In genomic region chr7:107659666-107660065, GRCh38 we compare ENCODE assay signal across 10 cellular contexts. TPM values are rescaled to one million over a fixed set of nuclear protein-coding genes. Genes with fewer than 3 reads are reported as not detected.
DNase-seq lines count a peak whose midpoint lies in the region; ATAC-seq and TF ChIP-seq lines count a peak whose summit lies in the region.
"Had no signal": no experiment of that assay in that cellular context is flagged by ENCODE, and none has a peak within 500 bp of the region (broad histone marks: within the 10 kb centered on the region; RNA-seq: fewer than 3 reads in every experiment).

No MANE protein-coding gene starts in this region.

- peaks cover 6 to 20% (median 18%) of the 10 kb centered on the region in 4 donors for H3K4me1 ChIP-seq in transverse colon

- in situ Hi-C loops in transverse colon (cut with MboI; ENCODE audit: low pct_ligation_motif_present in 1 of 4, low pct_unique_long_range_greater_than_20kb in 1 of 4, low sequenced_read_pairs in 3 of 4), result no loop called here

- no peak for TF ChIP-seq CTCF in natural killer cell (IDR thresholded peaks at IDR 0.05)
- no peak for TF ChIP-seq CTCF in transverse colon (IDR thresholded peaks at IDR 0.05)

- H3K4me3 Mint-ChIP-seq in natural killer cell treated with Interleukin-12 subunit alpha and Interleukin-12 subunit beta and Interleukin-15 and Interleukin-18, amount 100 ng/mL, for 72 hours, result peak overlapping the region; percentile 76
- no peak overlapping the region for H3K4me3 Mint-ChIP-seq in natural killer cell

- 73 to 87% methylated on average over 4 of the region's 4 CpGs for WGBS in transverse colon (ENCODE audit: low coverage in 1 of 2), 2 donors

- peak overlapping the region; percentile 8 to 69 for H3K27ac Mint-ChIP-seq in natural killer cell treated with Interleukin-12 subunit alpha and Interleukin-12 subunit beta and Interleukin-15 and Interleukin-18, amount 100 ng/mL, for 72 hours
- no peak overlapping the region for H3K27ac Mint-ChIP-seq in natural killer cell

- peak; percentile 72 to 77 for ATAC-seq in natural killer cell treated with Interleukin-12 subunit alpha and Interleukin-12 subunit beta and Interleukin-15 and Interleukin-18, amount 100 ng/mL, for 72 hours
- ATAC-seq in natural killer cell (no peak), GM19023 (IDR thresholded peaks at IDR 0.05; ENCODE audit: unreplicated experiment) (no peak), GM21381 (IDR thresholded peaks at IDR 0.05; ENCODE audit: unreplicated experiment) (no peak)
- ATAC-seq in activated CD4-positive, CD25-positive, alpha-beta regulatory T cell treated with anti-CD3 and anti-CD28 coated beads, Interleukin-2, amount 50 U/mL, for 24 hours, result peak; percentile 89 to 91

- intact Hi-C loops in natural killer cell (cut with micrococcal nuclease) (no loop called here), transverse colon (cut with DNase I; ENCODE audit: low total_unique reads) (no loop called here)

- no peaks in the 10 kb centered on the region for H3K36me3 Mint-ChIP-seq in natural killer cell treated with Interleukin-12 subunit alpha and Interleukin-12 subunit beta and Interleukin-15 and Interleukin-18, amount 100 ng/mL, for 72 hours
- H3K36me3 Mint-ChIP-seq in natural killer cell, result no peaks in the 10 kb centered on the region

- DNase-seq in natural killer cell treated with Interleukin-12 subunit alpha and Interleukin-12 subunit beta and Interleukin-15 and Interleukin-18, amount 100 ng/mL, for 72 hours (ENCODE audit: low spot score), result no peak
- DNase-seq in natural killer cell (no peak), fibroblast of the conjunctiva (ENCODE audit: low read depth) (peak; percentile 49), transverse colon (no peak), NCI-H748 (lab: John Stamatoyannopoulos, UW; ENCODE audit: unreplicated experiment) (no peak)
- DNase-seq: DMS53 had no signal

- no peak for TF ChIP-seq POLR2A in transverse colon (IDR thresholded peaks at IDR 0.05)

- H3K4me1 Mint-ChIP-seq in natural killer cell treated with Interleukin-12 subunit alpha and Interleukin-12 subunit beta and Interleukin-15 and Interleukin-18, amount 100 ng/mL, for 72 hours (ENCODE audit: low read depth in 2 of 2), result peaks cover 11 to 14% of the 10 kb centered on the region in 2 donors
- H3K4me1 Mint-ChIP-seq in natural killer cell, result peaks cover 0 to 6% of the 10 kb centered on the region in 2 donors

- no peaks in the 10 kb centered on the region for H3K9me3 Mint-ChIP-seq in natural killer cell treated with Interleukin-12 subunit alpha and Interleukin-12 subunit beta and Interleukin-15 and Interleukin-18, amount 100 ng/mL, for 72 hours
- H3K9me3 Mint-ChIP-seq in natural killer cell, result no peaks in the 10 kb centered on the region

- peaks cover 33 to 47% of the 10 kb centered on the region in 2 donors for H3K27me3 Mint-ChIP-seq in natural killer cell treated with Interleukin-12 subunit alpha and Interleukin-12 subunit beta and Interleukin-15 and Interleukin-18, amount 100 ng/mL, for 72 hours
- H3K27me3 Mint-ChIP-seq in natural killer cell (ENCODE audit: low read depth in 2 of 2), result peaks cover 45 to 53% of the 10 kb centered on the region in 2 donors

- no peaks in the 10 kb centered on the region for H3K9me3 ChIP-seq in transverse colon

- TF ChIP-seq EP300 in transverse colon (IDR thresholded peaks at IDR 0.05; ENCODE audit: low read depth), result no peak

- no peaks in the 10 kb centered on the region for H3K36me3 ChIP-seq in transverse colon

- no peak overlapping the region for H3K27ac ChIP-seq in transverse colon
- H3K27ac ChIP-seq: SK-N-MC had no signal

- no peak overlapping the region for H3K4me3 ChIP-seq in transverse colon
- H3K4me3 ChIP-seq: SK-N-MC had no signal

- peaks cover 65% of the 10 kb centered on the region for H3K27me3 ChIP-seq in transverse colon

RNA-seq across cellular contexts. Expression of gene SLC26A4, which starts 1.0 kb away (rescaled TPM):
- 1 to 10 TPM in 1 of 2 donors, under 1 TPM in 1; 0.19 to 1.1 TPM for total RNA-seq in natural killer cell treated with Interleukin-12 subunit alpha and Interleukin-12 subunit beta and Interleukin-15 and Interleukin-18, amount 100 ng/mL, for 72 hours
- total RNA-seq in natural killer cell (under 1 TPM in 1 of 3 donors, not detected in 2; 0.45 TPM), transverse colon (under 1 TPM in 2 of 4 donors, not detected in 2; 0.16 to 0.41 TPM)

Comparison
In these comparisons a context has a peak if more than half of its experiments do, and no peak if none do; other contexts are left out.
1. ATAC-seq: peak in natural killer cell treated with Interleukin-12 subunit alpha and Interleukin-12 subunit beta and Interleukin-15 and Interleukin-18, amount 100 ng/mL, for 72 hours (2 of 2) and activated CD4-positive, CD25-positive, alpha-beta regulatory T cell treated with anti-CD3 and anti-CD28 coated beads, Interleukin-2, amount 50 U/mL, for 24 hours (2 of 2); none in natural killer cell (0 of 3), GM19023 (single experiment) and GM21381 (single experiment).
2. H3K27ac Mint-ChIP-seq: peak in natural killer cell treated with Interleukin-12 subunit alpha and Interleukin-12 subunit beta and Interleukin-15 and Interleukin-18, amount 100 ng/mL, for 72 hours (2 of 2); none in natural killer cell (0 of 2).